ENCODE assay signal across 8 cellular contexts in genomic region chr15:45143946-45144345, GRCh38. TPM values are rescaled to one million over a fixed set of nuclear protein-coding genes. Genes with fewer than 3 reads are reported as not detected.
"Had no signal": no experiment of that assay in that cellular context is flagged by ENCODE, and none has a peak within 500 bp of the region (broad histone marks: within the 10 kb centered on the region; RNA-seq: fewer than 3 reads in every experiment).

No MANE protein-coding gene starts in this region.

- H2AFZ ChIP-seq: GM23338 had no signal

- ATAC-seq: GM23338, K562 had no signal

- DNase-seq: H9, HCEC 1CT, KG1 had no signal

- H3K4me3 ChIP-seq: GM23338, K562 had no signal

- H3K27ac Mint-ChIP-seq: GM23338, H9 had no signal

- H3K4me3 Mint-ChIP-seq: GM23338, H9 had no signal

- H3K4me2 ChIP-seq: GM23338 had no signal

- H3K9me3 Mint-ChIP-seq: GM23338, H9 had no signal

- H3K27ac ChIP-seq: HL-60 had no signal

RNA-seq across cellular contexts. Expression of gene DUOX1, which starts 14.2 kb away (rescaled TPM):
- total RNA-seq: HT1080 had no signal

RNA-seq across cellular contexts. Expression of gene DUOXA1, which starts 14.3 kb away (rescaled TPM):
- total RNA-seq: GM23338, H1 had no signal

RNA-seq across cellular contexts. Expression of gene DUOXA2, which starts 29.8 kb away (rescaled TPM):
- total RNA-seq: GM23338, H1, H9, HT1080, K562 had no signal

RNA-seq across cellular contexts. Expression of gene DUOX2, which starts 30.0 kb away (rescaled TPM):
- total RNA-seq: GM23338, H1 had no signal
